In the genomic region with DNA sequence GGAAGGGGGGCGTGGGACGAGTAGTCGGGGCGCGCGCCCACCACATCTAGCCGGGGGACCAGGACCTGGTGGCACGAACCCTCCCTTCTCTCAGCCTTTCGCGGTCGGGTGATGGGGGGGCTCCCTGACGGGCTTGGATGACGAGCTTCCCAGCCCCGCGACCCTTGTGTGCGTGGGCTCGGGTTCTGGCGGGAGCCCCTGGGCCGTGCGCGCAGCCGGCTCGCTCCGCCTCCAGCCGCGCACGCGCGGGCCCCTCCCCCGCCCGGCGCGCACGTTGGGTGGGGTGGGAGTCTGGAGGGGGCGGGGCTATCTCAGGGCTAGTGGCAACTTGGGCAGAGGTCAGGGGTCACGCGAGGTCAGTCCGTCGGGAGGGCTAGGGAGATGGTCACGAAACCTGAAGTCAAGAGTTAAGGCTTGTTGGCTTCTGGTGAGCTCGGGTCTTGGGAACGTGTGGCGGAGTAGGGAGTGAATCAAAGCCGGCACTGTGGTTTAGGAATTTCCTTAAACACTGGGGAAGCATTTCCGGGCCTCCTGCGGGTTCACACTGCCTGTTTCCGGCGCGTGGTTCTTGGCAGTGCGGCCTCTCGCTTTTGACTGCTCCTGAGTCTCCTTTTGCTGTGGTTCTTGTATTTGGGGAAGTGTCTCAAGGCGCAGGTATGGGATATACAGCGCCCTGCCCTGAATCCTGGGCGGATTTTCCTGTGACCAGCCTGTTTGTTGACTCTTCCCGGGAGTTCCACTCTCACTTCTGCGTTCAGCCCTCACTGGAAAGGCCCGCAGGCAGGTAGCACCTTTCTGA, we compare ENCODE assay signal across 8 cellular contexts. TPM values are rescaled to one million over a fixed set of nuclear protein-coding genes. Genes with fewer than 3 reads are reported as not detected.
A peak's percentile ranks its signal among the peaks of the same experiment; 100 is the strongest.
DNase-seq lines count a peak whose midpoint lies in the region; ATAC-seq and TF ChIP-seq lines count a peak whose summit lies in the region.

A gene (plus strand): TSS at position 356 of the 799 bp plus-strand sequence. CDS start 1,654 bp downstream, outside the sequence.

- TSS peak; percentile 46 for BruUV-seq in IMR-90 (replicated peaks; lab: Mats Ljungman, UMichigan)
- no TSS peak for BruUV-seq in Panc1 (replicated peaks; lab: Mats Ljungman, UMichigan)

- peak within 1 kb of the TSS; percentile 97 for H3K18ac ChIP-seq in IMR-90 (ENCODE audit: low read depth, low read length)

- H2AFZ ChIP-seq in IMR-90 (replicated peaks; ENCODE audit: low read length, poor library complexity) = peak within 1 kb of the TSS; percentile 100

- H2BK20ac ChIP-seq in IMR-90 (ENCODE audit: low read depth, low read length) = no peak within 1 kb of the TSS

- H3K36me3 ChIP-seq in IMR-90 (ENCODE audit: control insufficient read depth, insufficient read depth, low read length) (peaks cover 21% of the 10 kb centered on the region), Panc1 (ENCODE audit: control insufficient read depth, insufficient read depth, low read length) (peaks cover 17% of the 10 kb centered on the region), muscle layer of colon (ENCODE audit: insufficient read depth, low read length) (peaks cover 26% of the 10 kb centered on the region)

- ATAC-seq in GM21528 (IDR thresholded peaks at IDR 0.05; ENCODE audit: low FRiP score, unreplicated experiment) (peak; percentile 34), IMR-90 (ENCODE audit: low read depth) (peak; percentile 69), Panc1 (peak; percentile 78), esophagus mucosa (peak; percentile 77)

- H2BK120ac ChIP-seq in IMR-90 (ENCODE audit: low read depth, low read length) = peak within 1 kb of the TSS; percentile 97

- peak within 1 kb of the TSS; percentile 100 for H2BK5ac ChIP-seq in IMR-90 (ENCODE audit: low read depth, low read length, poor library complexity, severe bottlenecking)

- H3K4me2 ChIP-seq in IMR-90 (ENCODE audit: low read depth, low read length) = peak within 1 kb of the TSS; percentile 94

- dilution Hi-C loops in IMR-90 (cut with HindIII; ENCODE audit: low sequenced_read_pairs, unreplicated experiment) = no loop called here

- H3K27me3 ChIP-seq in IMR-90 (ENCODE audit: control insufficient read depth, insufficient read depth, low read length) (no peaks in the 10 kb centered on the region), Panc1 (ENCODE audit: control insufficient read depth, insufficient read depth, low read length) (no peaks in the 10 kb centered on the region), muscle layer of colon (ENCODE audit: control insufficient read depth in 1 of 2, insufficient read depth in 2 of 2, low read length in 2 of 2) (no peaks in the 10 kb centered on the region)

- H3K79me1 ChIP-seq in IMR-90 (ENCODE audit: low read depth in 1 of 2, low read length in 2 of 2) = peaks cover 8 to 37% of the 10 kb centered on the region in 2 experiments; a peak in 3 of 4 replicates

- WGBS in IMR-90 (ENCODE audit: extremely low coverage in 2 of 2, insufficient read length in 1 of 2), 2 experiments = 5% methylated on average over 6 of the region's 57 CpGs; no CpG with 5 or more reads in 1 of the 2 experiments

- in situ Hi-C loops in IMR-90 (cut with MboI; ENCODE audit: low sequenced_read_pairs) (no loop called here), Panc1 (cut with HindIII; ENCODE audit: low pct_unique_long_range_greater_than_20kb, low sequenced_read_pairs) (no loop called here)

- peak within 1 kb of the TSS; percentile 99 for H3K56ac ChIP-seq in IMR-90 (ENCODE audit: extremely low read depth, insufficient read depth, low read length)

- peak within 1 kb of the TSS; percentile 99 for H3K14ac ChIP-seq in IMR-90 (replicated peaks; ENCODE audit: low read depth, low read length)

- peak within 1 kb of the TSS; percentile 99 for H2AK5ac ChIP-seq in IMR-90 (ENCODE audit: low read depth, low read length)

- DNase-seq in DMS 273 treated with DMSO at 0.1 percent for 48 hours (lab: John Stamatoyannopoulos, UW) = peak; percentile 36
- DNase-seq in IMR-90 = peak; percentile 64
- peak; percentile 82 for DNase-seq in Panc1 (ENCODE audit: low read depth, low spot score)
- DNase-seq in activated T-cell treated with anti-CD3 and anti-CD28 coated beads, Interleukin-2, amount 50 U/mL, for 48 hours = peak; percentile 94
- DNase-seq in stimulated activated CD8-positive, alpha-beta memory T cell treated with anti-CD3 and anti-CD28 coated beads, Interleukin-4, amount 100 ng/mL, for 48 hours = peak; percentile 93

- peak within 1 kb of the TSS; percentile 88 to 100 for H4K8ac ChIP-seq in IMR-90 (ENCODE audit: low read depth in 2 of 2, low read length in 2 of 2)

- peak within 1 kb of the TSS; percentile 93; the same call in 1 of the 3 replicates for H2BK15ac ChIP-seq in IMR-90 (ENCODE audit: low read depth, low read length)

- H4K5ac ChIP-seq in IMR-90 (ENCODE audit: low read depth, low read length) = peak within 1 kb of the TSS; percentile 99

- TF ChIP-seq CTCF in IMR-90 (conservative IDR thresholded peaks at IDR 0.05; ENCODE audit: low read depth, low read length) (no peak), Panc1 (IDR thresholded peaks at IDR 0.05) (no peak)

- peak within 1 kb of the TSS; percentile 100 for H4K91ac ChIP-seq in IMR-90 (ENCODE audit: insufficient read depth, low read depth, low read length)

- H3K4me1 ChIP-seq in IMR-90 (ENCODE audit: control insufficient read depth, insufficient read depth, low read length) (peaks cover 8% of the 10 kb centered on the region), Panc1 (ENCODE audit: control insufficient read depth, insufficient read depth, low read length) (peaks cover 19% of the 10 kb centered on the region), muscle layer of colon (ENCODE audit: insufficient read depth, low read length) (peaks cover 18% of the 10 kb centered on the region)

- POLR2A ChIA-PET in IMR-90 (lab: Charles Lee; ENCODE audit: unreplicated experiment) = no interaction called here
- POLR2A ChIA-PET in Panc1 (lab: Charles Lee) = interaction anchor here (0.9 kb wide), 1 partner anchor 42 kb away, joined by 3 read pairs; no protein-coding TSS in a partner anchor

- H2AK9ac ChIP-seq in IMR-90 (replicated peaks; ENCODE audit: low read depth, low read length, poor library complexity) = peak within 1 kb of the TSS; percentile 100

- peak within 1 kb of the TSS; percentile 98 for H3K23ac ChIP-seq in IMR-90 (ENCODE audit: low read depth, low read length)

- H3K9me1 ChIP-seq in IMR-90 (ENCODE audit: insufficient read depth, low read length) = peaks cover 4% of the 10 kb centered on the region

- no peak for TF ChIP-seq RAD21 in IMR-90 (IDR thresholded peaks at IDR 0.05; ENCODE audit: low read length)

- CTCF ChIA-PET in IMR-90 (lab: Yijun Ruan, JAX) (no interaction called here), Panc1 (lab: Charles Lee) (no interaction called here)

- H3K4ac ChIP-seq in IMR-90 (ENCODE audit: low read depth, low read length) = peak within 1 kb of the TSS; percentile 99

- peak within 1 kb of the TSS; percentile 99 for H3K9ac ChIP-seq in IMR-90 (ENCODE audit: low read depth, low read length)
- peak within 1 kb of the TSS; percentile 80 for H3K9ac ChIP-seq in muscle layer of colon (ENCODE audit: low read length)

- peaks cover 18% of the 10 kb centered on the region for H4K20me1 ChIP-seq in IMR-90 (ENCODE audit: insufficient read depth, low read length)

- H3K4me3 ChIP-seq in IMR-90 (ENCODE audit: insufficient read depth, low read depth, low read length) (peak within 1 kb of the TSS; percentile 85), Panc1 (ENCODE audit: low read depth in 2 of 2, low read length in 2 of 2) (peak within 1 kb of the TSS; percentile 83 to 91), muscle layer of colon (ENCODE audit: low read depth in 1 of 2, low read length in 2 of 2) (peak within 1 kb of the TSS; percentile 76 to 81)

- TF ChIP-seq POLR2A in IMR-90 (IDR thresholded peaks at IDR 0.05; ENCODE audit: low read depth, low read length) = no peak

- peak within 1 kb of the TSS; percentile 99 for H3K27ac ChIP-seq in IMR-90 (ENCODE audit: insufficient read depth, low read length)
- peak within 1 kb of the TSS; percentile 97 for H3K27ac ChIP-seq in Panc1 (ENCODE audit: low read length)
- peak within 1 kb of the TSS; percentile 95 for H3K27ac ChIP-seq in muscle layer of colon (ENCODE audit: low read depth, low read length)

- H3K9me3 ChIP-seq in IMR-90 (ENCODE audit: control insufficient read depth, insufficient read depth, low read length) = no peaks in the 10 kb centered on the region
- H3K9me3 ChIP-seq in Panc1 (ENCODE audit: control insufficient read depth, insufficient read depth, low read depth, low read length) = no peaks in the 10 kb centered on the region
- no peaks in the 10 kb centered on the region for H3K9me3 ChIP-seq in muscle layer of colon (ENCODE audit: low read length)

- intact Hi-C loops in IMR-90 (cut with micrococcal nuclease) (loop anchor here (5.0 kb wide), 1 partner anchor 223 kb away; a partner anchor contains a TSS), Panc1 (cut with micrococcal nuclease; ENCODE audit: unreplicated experiment) (no loop called here)

TF ChIP-seq in IMR-90, 13 proteins besides CTCF, POLR2A, EP300 and RAD21 (continues in another document):
- TF ChIP-seq NFE2L2 (IDR thresholded peaks at IDR 0.05; ENCODE audit: low read depth, low read length) (no peak), SMC3 (IDR thresholded peaks at IDR 0.05; ENCODE audit: low read depth, low read length) (no peak), MXI1 (IDR thresholded peaks at IDR 0.05; ENCODE audit: borderline replicate concordance, low read depth, low read length) (peak; percentile 53; the same call in 1 of the 2 replicates), MAFK (IDR thresholded peaks at IDR 0.05; ENCODE audit: low read depth, low read length) (no peak), CEBPB (IDR thresholded peaks at IDR 0.05; ENCODE audit: low read depth, low read length) (no peak), BHLHE40 (IDR thresholded peaks at IDR 0.05; ENCODE audit: low read depth, low read length) (peak; percentile 11; the same call in 1 of the 2 replicates), MAZ (IDR thresholded peaks at IDR 0.05; ENCODE audit: borderline replicate concordance, low read depth, low read length) (peak; percentile 80; the same call in 1 of the 2 replicates), FOS (IDR thresholded peaks at IDR 0.05; ENCODE audit: low read depth, low read length) (no peak)
- TF ChIP-seq, protein P1, sequence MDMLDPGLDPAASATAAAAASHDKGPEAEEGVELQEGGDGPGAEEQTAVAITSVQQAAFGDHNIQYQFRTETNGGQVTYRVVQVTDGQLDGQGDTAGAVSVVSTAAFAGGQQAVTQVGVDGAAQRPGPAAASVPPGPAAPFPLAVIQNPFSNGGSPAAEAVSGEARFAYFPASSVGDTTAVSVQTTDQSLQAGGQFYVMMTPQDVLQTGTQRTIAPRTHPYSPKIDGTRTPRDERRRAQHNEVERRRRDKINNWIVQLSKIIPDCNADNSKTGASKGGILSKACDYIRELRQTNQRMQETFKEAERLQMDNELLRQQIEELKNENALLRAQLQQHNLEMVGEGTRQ (IDR thresholded peaks at IDR 0.05; ENCODE audit: low read depth, low read length) = no peak

RNA-seq across cellular contexts. Expression of the gene that starts here (rescaled TPM):
- total RNA-seq in IMR-90 (2012; rRNA removed) (4.5 and 6.4 TPM in 2 replicates), Panc1 (2021; ENCODE audit: unreplicated experiment) (73.6 TPM), esophagus mucosa (29.5 TPM)
- polyA plus RNA-seq in IMR-90 (2012; rRNA removed) = 8.2 and 8.9 TPM in 2 replicates
- polyA plus RNA-seq in IMR-90 (2012; cell fraction: cytosol; rRNA removed) = 3.1 and 6.8 TPM in 2 replicates
- polyA plus RNA-seq in IMR-90 (2012; cell fraction: nucleus; rRNA removed; ENCODE audit: low replicate concordance) = 15.4 and 26.0 TPM in 2 replicates
- 38.0 TPM for polyA plus RNA-seq in Panc1 (2012; ENCODE audit: insufficient read length)

Comparison
In these comparisons a context has a peak if more than half of its experiments do, and no peak if none do; other contexts are left out.
1. Peak in every context shown above with its lines: DNase-seq, ATAC-seq, H3K4me3 ChIP-seq and H3K27ac ChIP-seq.
2. DNase-seq: peak in every context shown above with its lines; median percentile 94 in activated T-cell treated with anti-CD3 and anti-CD28 coated beads, Interleukin-2, amount 50 U/mL, for 48 hours; 93 in stimulated activated CD8-positive, alpha-beta memory T cell treated with anti-CD3 and anti-CD28 coated beads, Interleukin-4, amount 100 ng/mL, for 48 hours; 82 in Panc1; 64 in IMR-90; 36 in DMS 273 treated with DMSO at 0.1 percent for 48 hours.